ENCODE assay signal across 24 cellular contexts in the genomic region with DNA sequence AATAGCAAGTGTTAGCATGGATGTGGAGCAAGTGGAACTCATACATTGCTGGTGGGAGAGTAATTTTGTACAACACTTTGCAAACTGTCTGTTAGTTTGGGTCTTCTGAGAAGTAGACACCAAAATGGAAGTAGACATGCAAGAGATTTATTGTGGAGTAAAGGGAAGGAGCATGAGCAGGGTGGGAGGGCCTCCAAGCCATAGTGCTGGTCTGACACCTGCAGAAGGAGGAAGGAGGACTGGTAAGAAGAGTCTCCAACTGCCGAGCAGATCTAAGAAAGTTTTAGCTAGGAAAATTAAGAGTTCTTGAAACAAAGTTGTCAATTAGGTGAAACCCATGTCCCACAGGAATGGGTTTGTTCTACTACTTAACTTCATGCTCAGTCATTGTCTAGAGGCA.
"Had no signal": no experiment of that assay in that cellular context is flagged by ENCODE, and none has a peak within 500 bp of the region (broad histone marks: within the 10 kb centered on the region; RNA-seq: fewer than 3 reads in every experiment).

No MANE protein-coding gene starts in this region.

- H3K9ac ChIP-seq: SK-N-SH had no signal

- ATAC-seq: Panc1, PC-3, T-cell had no signal

- DNase-seq: Karpas-422, KBM-7, MM.1S, NCI-H1048, NCI-H1105, NCI-H1417 treated with DMSO at 0.1 percent for 48 hours, NCI-H146, NCI-H1694 treated with DMSO at 0.1 percent for 48 hours, NCI-H1930, NCI-H2081, NCI-H2107, NCI-H2227 treated with DMSO at 0.1 percent for 48 hours, NCI-H524, NCI-H526 treated with DMSO at 0.1 percent for 48 hours, NCI-H774, PC-3, SHP77, SK-N-SH, SW 1271, T-cell had no signal

- H3K9me3 Mint-ChIP-seq: T-cell had no signal

- H3K27ac ChIP-seq: RWPE1 had no signal

- H3K4me1 Mint-ChIP-seq: IgD-negative memory B cell, T-cell had no signal

- H3K4me3 Mint-ChIP-seq: IgD-negative memory B cell; T-cell; T-helper 1 cell treated with Interleukin-12 subunit alpha and Interleukin-12 subunit beta and Interleukin-4 antibody, amounts not matched to agents 30 μg/mL and 1 μg/mL, for 36 hours had no signal

- H3K36me3 Mint-ChIP-seq: T-cell had no signal

- H3K27ac Mint-ChIP-seq: IgD-negative memory B cell; T-cell; T-helper 1 cell treated with Interleukin-12 subunit alpha and Interleukin-12 subunit beta and Interleukin-4 antibody, amounts not matched to agents 30 μg/mL and 1 μg/mL, for 36 hours had no signal

- H3K9me3 ChIP-seq: SK-N-SH had no signal

- H3K4me2 ChIP-seq: SK-N-SH had no signal
